ENCODE assay signal across 12 cellular contexts in genomic region chr13:106318941-106319411, GRCh38.
DNase-seq lines count a peak whose midpoint lies in the region; ATAC-seq, FAIRE-seq and TF ChIP-seq lines count a peak whose summit lies in the region.
"Had no signal": no experiment of that assay in that cellular context is flagged by ENCODE, and none has a peak within 500 bp of the region (broad histone marks: within the 10 kb centered on the region; RNA-seq: fewer than 3 reads in every experiment).

No MANE protein-coding gene starts in this region.

- 49% methylated on average over 4 of the region's 4 CpGs for WGBS in right cardiac atrium

- no peak for ATAC-seq in right cardiac atrium

- peaks cover 0 to 8% of the 10 kb centered on the region in 2 donors for H3K9me3 ChIP-seq in kidney (ENCODE audit: control insufficient read depth in 1 of 2, low read length in 2 of 2)
- H3K9me3 ChIP-seq in right cardiac atrium (ENCODE audit: control insufficient read depth, low read length), result peaks cover 2% of the 10 kb centered on the region

- in situ Hi-C loops in brain microvascular endothelial cell (cut with HindIII; ENCODE audit: low pct_ligation_motif_present, low sequenced_read_pairs), result no loop called here

- H3K27ac Mint-ChIP-seq in activated naive CD8-positive, alpha-beta T cell treated with anti-CD3 and anti-CD28 coated beads for 36 hours, result no peak overlapping the region
- no peak overlapping the region for H3K27ac Mint-ChIP-seq in nephron progenitor cell
- H3K27ac Mint-ChIP-seq: CD8-positive, alpha-beta memory T cell had no signal

- H3K4me3 ChIP-seq in brain microvascular endothelial cell (ENCODE audit: low read depth, low read length) (no peak overlapping the region), kidney (ENCODE audit: low read length in 2 of 2) (no peak overlapping the region), right cardiac atrium (ENCODE audit: low read length) (no peak overlapping the region)

- H3K27me3 Mint-ChIP-seq in activated naive CD8-positive, alpha-beta T cell treated with anti-CD3 and anti-CD28 coated beads for 36 hours, result no peaks in the 10 kb centered on the region
- no peaks in the 10 kb centered on the region for H3K27me3 Mint-ChIP-seq in nephron progenitor cell (ENCODE audit: low read depth, poor library complexity)
- H3K27me3 Mint-ChIP-seq: CD8-positive, alpha-beta memory T cell had no signal

- H3K27ac ChIP-seq in brain microvascular endothelial cell (peak overlapping the region; percentile 90), kidney (ENCODE audit: low read depth in 2 of 2, low read length in 2 of 2) (no peak overlapping the region), right cardiac atrium (ENCODE audit: low read length) (no peak overlapping the region)

- no peak for FAIRE-seq in kidney (lab: Jason Lieb, UNC)

- H3K36me3 ChIP-seq in brain microvascular endothelial cell (replicated peaks) (no peaks in the 10 kb centered on the region), kidney (ENCODE audit: control insufficient read depth in 1 of 2, insufficient read depth in 2 of 2, low read length in 2 of 2) (no peaks in the 10 kb centered on the region)

- TF ChIP-seq CTCF in brain microvascular endothelial cell (IDR thresholded peaks at IDR 0.05; ENCODE audit: low read depth, low read length, missing control alignments) (no peak), kidney (IDR thresholded peaks at IDR 0.05; ENCODE audit: borderline replicate concordance, extremely low read depth, insufficient read depth) (no peak), nephron progenitor cell (IDR thresholded peaks at IDR 0.05) (no peak)

- H3K4me1 ChIP-seq in kidney (ENCODE audit: control insufficient read depth in 1 of 2, insufficient read depth in 1 of 2, low read depth in 1 of 2, low read length in 2 of 2), result no peaks in the 10 kb centered on the region
- no peaks in the 10 kb centered on the region for H3K4me1 ChIP-seq in right cardiac atrium (ENCODE audit: control insufficient read depth, insufficient read depth, low read length)

- peak; percentile 77 for DNase-seq in AG20443 (ENCODE audit: low spot score)
- peak; percentile 18 for DNase-seq in LoVo (ENCODE audit: low spot score)
- peak; percentile 98 for DNase-seq in brain microvascular endothelial cell
- DNase-seq in kidney tubule cell (ENCODE audit: low spot score), result peak; percentile 76
- DNase-seq in activated naive CD8-positive, alpha-beta T cell treated with anti-CD3 and anti-CD28 coated beads for 36 hours, result no peak
- no peak for DNase-seq in kidney
- no peak for DNase-seq in nephron progenitor cell
- no peak for DNase-seq in right cardiac atrium
- DNase-seq: activated T-cell treated with anti-CD3 and anti-CD28 coated beads, Interleukin-2, amount 50 U/mL, for 1 hour; CD8-positive, alpha-beta memory T cell; effector CD4-positive, alpha-beta T cell; NCI-H1105 had no signal

- H3K27me3 ChIP-seq in brain microvascular endothelial cell (replicated peaks) (no peaks in the 10 kb centered on the region), right cardiac atrium (ENCODE audit: control insufficient read depth, insufficient read depth) (no peaks in the 10 kb centered on the region)

- H3K36me3 Mint-ChIP-seq in activated naive CD8-positive, alpha-beta T cell treated with anti-CD3 and anti-CD28 coated beads for 36 hours, result no peaks in the 10 kb centered on the region
- peaks cover 13% of the 10 kb centered on the region for H3K36me3 Mint-ChIP-seq in nephron progenitor cell (ENCODE audit: low read depth)
- H3K36me3 Mint-ChIP-seq: CD8-positive, alpha-beta memory T cell had no signal

- no peak overlapping the region for H3K4me3 Mint-ChIP-seq in activated naive CD8-positive, alpha-beta T cell treated with anti-CD3 and anti-CD28 coated beads for 36 hours
- no peak overlapping the region for H3K4me3 Mint-ChIP-seq in nephron progenitor cell
- H3K4me3 Mint-ChIP-seq: CD8-positive, alpha-beta memory T cell had no signal

- H3K4me1 Mint-ChIP-seq in activated naive CD8-positive, alpha-beta T cell treated with anti-CD3 and anti-CD28 coated beads for 36 hours, result no peaks in the 10 kb centered on the region
- H3K4me1 Mint-ChIP-seq in nephron progenitor cell, result peaks cover 15% of the 10 kb centered on the region
- H3K4me1 Mint-ChIP-seq: CD8-positive, alpha-beta memory T cell had no signal

- no peak overlapping the region for H3K9ac ChIP-seq in kidney (ENCODE audit: low read length in 2 of 2)

- H3K9me3 Mint-ChIP-seq in activated naive CD8-positive, alpha-beta T cell treated with anti-CD3 and anti-CD28 coated beads for 36 hours, result peaks cover 12% of the 10 kb centered on the region
- H3K9me3 Mint-ChIP-seq in nephron progenitor cell, result peaks cover 32% of the 10 kb centered on the region

- intact Hi-C loops in kidney (cut with DNase I), result no loop called here
- intact Hi-C loops in right cardiac atrium (cut with DNase I), result no loop called here

Comparison
In these comparisons a context has a peak if more than half of its experiments do, and no peak if none do; other contexts are left out.
1. DNase-seq: peak in AG20443 (single experiment), LoVo (single experiment), brain microvascular endothelial cell (single experiment) and kidney tubule cell (single experiment); none in activated naive CD8-positive, alpha-beta T cell treated with anti-CD3 and anti-CD28 coated beads for 36 hours (single experiment), kidney (single experiment), nephron progenitor cell (single experiment) and right cardiac atrium (0 of 3).